Comparison of ENCODE assay signal across 20 cellular contexts in genomic region chr17:21183468-21183867, GRCh38. TPM values are rescaled to one million over a fixed set of nuclear protein-coding genes. Genes with fewer than 3 reads are reported as not detected.
DNase-seq lines count a peak whose midpoint lies in the region; ATAC-seq, FAIRE-seq and TF ChIP-seq lines count a peak whose summit lies in the region.
"Had no signal": no experiment of that assay in that cellular context is flagged by ENCODE, and none has a peak within 500 bp of the region (broad histone marks: within the 10 kb centered on the region; RNA-seq: fewer than 3 reads in every experiment).

No MANE protein-coding gene starts in this region.

- H3K36me3 ChIP-seq in HepG2 (replicated peaks in 1 of 2; ENCODE audit: control insufficient read depth in 1 of 2, insufficient read depth in 2 of 2, low read length in 2 of 2) (peaks cover 6 to 31% of the 10 kb centered on the region in 2 experiments; a peak in 4 of 5 replicates), OCI-LY7 (ENCODE audit: insufficient read depth, low read length) (peaks cover 4% of the 10 kb centered on the region; the same call in 1 of the 2 replicates), lower lobe of right lung (peaks cover 38% of the 10 kb centered on the region)
- H3K36me3 ChIP-seq: BE2C, MG63 had no signal

- no peaks in the 10 kb centered on the region for H3K4me1 Mint-ChIP-seq in stimulated activated naive CD8-positive, alpha-beta T cell treated with anti-CD3 and anti-CD28 coated beads, Interleukin-15, amount 100 ng/mL, for 72 hours
- H3K4me1 Mint-ChIP-seq in activated T-helper 17 cell treated with anti-CD3 and anti-CD28 coated beads, Interleukin-2, amount 50 U/mL, for 72 hours = no peaks in the 10 kb centered on the region
- H3K4me1 Mint-ChIP-seq in type B pancreatic cell (ENCODE audit: unreplicated experiment) (no peaks in the 10 kb centered on the region), natural killer cell (peaks cover 0 to 6% of the 10 kb centered on the region in 2 donors)

- H3K79me2 ChIP-seq in HepG2 (ENCODE audit: insufficient read depth, low read length) (no peaks in the 10 kb centered on the region), OCI-LY7 (ENCODE audit: insufficient read depth, low read depth, low read length) (no peaks in the 10 kb centered on the region)

- H3K4me2 ChIP-seq in HepG2 (ENCODE audit: low read depth, low read length) (no peak overlapping the region), OCI-LY7 (ENCODE audit: low read length) (no peak overlapping the region)

- no peak for TF ChIP-seq POLR2A in HepG2 (IDR thresholded peaks at IDR 0.05; ENCODE audit: insufficient read depth in 1 of 2, low read depth in 2 of 2, low read length in 2 of 2)

- ATAC-seq in stimulated activated naive CD8-positive, alpha-beta T cell treated with anti-CD3 and anti-CD28 coated beads, Interleukin-15, amount 100 ng/mL, for 72 hours = no peak
- no peak for ATAC-seq in stimulated activated naive CD8-positive, alpha-beta T cell treated with anti-CD3 and anti-CD28 coated beads, Interleukin-15, Interleukin-2, amounts not matched to agents 100 U/mL and 50 U/mL, for 24 hours
- no peak for ATAC-seq in activated T-helper 17 cell treated with anti-CD3 and anti-CD28 coated beads, Interleukin-2, amount 50 U/mL, for 72 hours (replicated peaks)
- ATAC-seq in HepG2 = peak; percentile 69
- ATAC-seq in lower lobe of right lung = no peak
- ATAC-seq in natural killer cell = no peak

- H3K27me3 ChIP-seq in HepG2 (ENCODE audit: control insufficient read depth in 1 of 2, insufficient read depth in 2 of 2, low read length in 2 of 2) (no peaks in the 10 kb centered on the region), lower lobe of right lung (ENCODE audit: low read depth) (no peaks in the 10 kb centered on the region)
- H3K27me3 ChIP-seq: BE2C, MG63 had no signal

- WGBS in HepG2 (ENCODE audit: low lambda C conversion rate) = 40% methylated on average over 5 of the region's 5 CpGs

- H4K20me1 ChIP-seq in HepG2 (ENCODE audit: insufficient read depth, low read length) (no peaks in the 10 kb centered on the region), OCI-LY7 (ENCODE audit: insufficient read depth, low read length) (no peaks in the 10 kb centered on the region)

- H3K9me3 ChIP-seq in HepG2 (ENCODE audit: low read length) = no peaks in the 10 kb centered on the region
- no peaks in the 10 kb centered on the region for H3K9me3 ChIP-seq in OCI-LY7 (ENCODE audit: low read length)
- no peaks in the 10 kb centered on the region for H3K9me3 ChIP-seq in lower lobe of right lung
- H3K9me3 ChIP-seq: BE2C, MG63 had no signal

- CTCF ChIA-PET in HepG2 (lab: Yijun Ruan, JAX; ENCODE audit: low intra/inter-chr PET ratio, low total read pairs) (no interaction called here), OCI-LY7 (lab: Charles Lee; ENCODE audit: unreplicated experiment) (no interaction called here)

- no peak for TF ChIP-seq RAD21 in HepG2 (CRISPR knock-in tag; IDR thresholded peaks at IDR 0.05)

- intact Hi-C loops in HepG2 (cut with micrococcal nuclease; ENCODE audit: unreplicated experiment) = no loop called here
- intact Hi-C loops in OCI-LY7 (cut with micrococcal nuclease; ENCODE audit: unreplicated experiment) = no loop called here
- intact Hi-C loops in lower lobe of right lung (cut with DNase I) = no loop called here
- intact Hi-C loops in natural killer cell (cut with micrococcal nuclease) = no loop called here

- peak; percentile 85 for FAIRE-seq in HepG2 (lab: Jason Lieb, UNC)
- FAIRE-seq: RCC 7860 had no signal

- H3K27ac Mint-ChIP-seq in stimulated activated naive CD8-positive, alpha-beta T cell treated with anti-CD3 and anti-CD28 coated beads, Interleukin-15, amount 100 ng/mL, for 72 hours = peak overlapping the region; percentile 3 to 75
- H3K27ac Mint-ChIP-seq in activated T-helper 17 cell treated with anti-CD3 and anti-CD28 coated beads, Interleukin-2, amount 50 U/mL, for 72 hours = peak overlapping the region; percentile 18
- H3K27ac Mint-ChIP-seq in type B pancreatic cell (no peak overlapping the region), natural killer cell (no peak overlapping the region)
- H3K27ac Mint-ChIP-seq: CD4-positive, alpha-beta T cell had no signal

- H3K9ac ChIP-seq in HepG2 (ENCODE audit: insufficient read depth, low read depth, low read length) = no peak overlapping the region

- H2AFZ ChIP-seq in HepG2 (ENCODE audit: low read length) (no peak overlapping the region), OCI-LY7 (ENCODE audit: low read length) (no peak overlapping the region)

- no peaks in the 10 kb centered on the region for H3K9me2 ChIP-seq in OCI-LY7 (ENCODE audit: insufficient read depth, low read length)

- no peak for TF ChIP-seq CTCF in HepG2 (CRISPR knock-in tag; IDR thresholded peaks at IDR 0.05)
- TF ChIP-seq CTCF in OCI-LY7 (conservative IDR thresholded peaks at IDR 0.05; ENCODE audit: low read length) = no peak
- TF ChIP-seq CTCF in lower lobe of right lung (IDR thresholded peaks at IDR 0.05) = no peak
- TF ChIP-seq CTCF in type B pancreatic cell (conservative IDR thresholded peaks at IDR 0.05) = no peak
- no peak for TF ChIP-seq CTCF in natural killer cell (IDR thresholded peaks at IDR 0.05)

- no peaks in the 10 kb centered on the region for H3K27me3 Mint-ChIP-seq in stimulated activated naive CD8-positive, alpha-beta T cell treated with anti-CD3 and anti-CD28 coated beads, Interleukin-15, amount 100 ng/mL, for 72 hours
- H3K27me3 Mint-ChIP-seq in activated T-helper 17 cell treated with anti-CD3 and anti-CD28 coated beads, Interleukin-2, amount 50 U/mL, for 72 hours = no peaks in the 10 kb centered on the region
- H3K27me3 Mint-ChIP-seq in type B pancreatic cell (no peaks in the 10 kb centered on the region), natural killer cell (ENCODE audit: low read depth in 2 of 2) (no peaks in the 10 kb centered on the region)
- H3K27me3 Mint-ChIP-seq: CD4-positive, alpha-beta T cell had no signal

- H3K4me1 ChIP-seq in HepG2 (ENCODE audit: insufficient read depth, low read length) (peaks cover 9% of the 10 kb centered on the region), OCI-LY7 (ENCODE audit: insufficient read depth, low read length, poor library complexity, severe bottlenecking) (no peaks in the 10 kb centered on the region), lower lobe of right lung (peaks cover 10% of the 10 kb centered on the region)
- H3K4me1 ChIP-seq: BE2C had no signal

- no peak for DNase-seq in stimulated activated naive CD8-positive, alpha-beta T cell treated with anti-CD3 and anti-CD28 coated beads, Interleukin-15, amount 100 ng/mL, for 72 hours
- no peak for DNase-seq in stimulated activated naive CD8-positive, alpha-beta T cell treated with anti-CD3 and anti-CD28 coated beads, Interleukin-15, Interleukin-2, amounts not matched to agents 100 U/mL and 50 U/mL, for 24 hours
- DNase-seq in HepG2 (ENCODE audit: low spot score) (peak; percentile 50), OCI-LY7 (ENCODE audit: low spot score) (no peak), lower lobe of right lung (no peak), type B pancreatic cell (ENCODE audit: extremely low spot score, unreplicated experiment) (no peak), natural killer cell (no peak)
- DNase-seq: BE2C; CD4-positive, alpha-beta T cell; DMS79 treated with DMSO at 0.1 percent for 48 hours; Karpas-422; MG63; NCI-H1048; NCI-H1436; NCI-H2081; NCI-H446 treated with DMSO at 0.1 percent for 48 hours; NCI-H69; Right ventricle myocardium superior had no signal

- TF ChIP-seq EP300 in HepG2 (IDR thresholded peaks at IDR 0.05; ENCODE audit: low read depth in 2 of 2, low read length in 2 of 2) (no peak), HepG2 (CRISPR knock-in tag; IDR thresholded peaks at IDR 0.05; ENCODE audit: borderline replicate concordance) (no peak)

- H3K27ac ChIP-seq in HepG2 (ENCODE audit: extremely low read length, insufficient read depth, low read length) (no peak overlapping the region), OCI-LY7 (ENCODE audit: low read depth, low read length, poor library complexity, severe bottlenecking) (no peak overlapping the region), lower lobe of right lung (no peak overlapping the region)

- no TSS peak for BruUV-seq in HepG2 (replicated peaks; lab: Mats Ljungman, UMichigan)
- no TSS peak for BruUV-seq in OCI-LY7 (replicated peaks; lab: Mats Ljungman, UMichigan)

- H3K9me3 Mint-ChIP-seq in stimulated activated naive CD8-positive, alpha-beta T cell treated with anti-CD3 and anti-CD28 coated beads, Interleukin-15, amount 100 ng/mL, for 72 hours = no peaks in the 10 kb centered on the region
- H3K9me3 Mint-ChIP-seq in activated T-helper 17 cell treated with anti-CD3 and anti-CD28 coated beads, Interleukin-2, amount 50 U/mL, for 72 hours = no peaks in the 10 kb centered on the region
- H3K9me3 Mint-ChIP-seq in type B pancreatic cell = no peaks in the 10 kb centered on the region
- H3K9me3 Mint-ChIP-seq in natural killer cell = no peaks in the 10 kb centered on the region
- H3K9me3 Mint-ChIP-seq: CD4-positive, alpha-beta T cell had no signal

- POLR2A ChIA-PET in HepG2 (lab: Yijun Ruan, JAX) (interaction anchor here (0.6 kb wide), 1 partner anchor 96 kb away, joined by 4 read pairs; no protein-coding TSS in a partner anchor), OCI-LY7 (lab: Charles Lee) (interaction anchor here (0.6 to 0.7 kb wide), 4 partner anchors 29 to 354 kb away, joined by 3 to 6 read pairs (median 3); no protein-coding TSS in a partner anchor)

- H3K4me3 ChIP-seq in HepG2 (replicated peaks in 1 of 3; ENCODE audit: insufficient read depth in 1 of 3, low read depth in 2 of 3, low read length in 3 of 3) (no peak overlapping the region), OCI-LY7 (ENCODE audit: low read depth, low read length, poor library complexity, severe bottlenecking) (no peak overlapping the region), lower lobe of right lung (no peak overlapping the region)
- H3K4me3 ChIP-seq: MG63 had no signal

- no peak overlapping the region for H3K4me3 Mint-ChIP-seq in stimulated activated naive CD8-positive, alpha-beta T cell treated with anti-CD3 and anti-CD28 coated beads, Interleukin-15, amount 100 ng/mL, for 72 hours
- no peak overlapping the region for H3K4me3 Mint-ChIP-seq in activated T-helper 17 cell treated with anti-CD3 and anti-CD28 coated beads, Interleukin-2, amount 50 U/mL, for 72 hours
- no peak overlapping the region for H3K4me3 Mint-ChIP-seq in type B pancreatic cell
- no peak overlapping the region for H3K4me3 Mint-ChIP-seq in natural killer cell
- H3K4me3 Mint-ChIP-seq: CD4-positive, alpha-beta T cell had no signal

- H3K36me3 Mint-ChIP-seq in activated T-helper 17 cell treated with anti-CD3 and anti-CD28 coated beads, Interleukin-2, amount 50 U/mL, for 72 hours (ENCODE audit: low read depth) = peaks cover 27% of the 10 kb centered on the region
- peaks cover 18% of the 10 kb centered on the region for H3K36me3 Mint-ChIP-seq in type B pancreatic cell
- H3K36me3 Mint-ChIP-seq in natural killer cell = peaks cover 16% of the 10 kb centered on the region

- in situ Hi-C loops in HepG2 (cut with HindIII; ENCODE audit: extremely low pct_ligation_motif_present, low pct_unique_long_range_greater_than_20kb) = no loop called here

RNA-seq across cellular contexts. Expression of gene TMEM11, which starts 30.5 kb away (rescaled TPM):
- total RNA-seq in activated T-helper 17 cell treated with anti-CD3 and anti-CD28 coated beads, Interleukin-2, amount 50 U/mL, for 72 hours = 10 to 100 TPM; 14.3 to 28.5 TPM
- total RNA-seq in HepG2 (2016; rRNA removed; fragmentation: Illumina TruSeq; extraction: Trizol) = 18.7 and 21.3 TPM in 2 replicates
- total RNA-seq in HepG2 (2016; cell fraction: cytosol; rRNA removed; fragmentation: Illumina TruSeq; extraction: Trizol; ENCODE audit: low read depth) = 9.9 and 11.5 TPM in 2 replicates
- total RNA-seq in HepG2 (2016; cell fraction: insoluble cytoplasmic fraction; rRNA removed; fragmentation: Illumina TruSeq; extraction: Trizol) = 20.7 and 24.9 TPM in 2 replicates
- 17.5 and 20.5 TPM in 2 replicates for total RNA-seq in HepG2 (2016; cell fraction: membrane; rRNA removed; fragmentation: Illumina TruSeq; extraction: Trizol)
- 9.0 and 12.7 TPM in 2 replicates for total RNA-seq in HepG2 (2016; cell fraction: nucleus; rRNA removed; fragmentation: Illumina TruSeq; extraction: Trizol)
- polyA plus RNA-seq in HepG2 (2011; rRNA removed) = 32.0 and 35.0 TPM in 2 replicates
- 31.7 and 43.1 TPM in 2 replicates for polyA plus RNA-seq in HepG2 (2011; cell fraction: cytosol; rRNA removed)
- 16.5 and 21.3 TPM in 2 replicates for polyA plus RNA-seq in HepG2 (2011; cell fraction: nucleus; rRNA removed)
- polyA plus RNA-seq in HepG2 (2012) = 13.9 and 16.5 TPM in 2 replicates
- 13.0 and 15.6 TPM in 2 replicates for polyA plus RNA-seq in HepG2 (2016; cell fraction: cytosol; fragmentation: Illumina TruSeq; extraction: Trizol; ENCODE audit: low read depth)
- 37.7 and 39.9 TPM in 2 replicates for polyA plus RNA-seq in HepG2 (2016; cell fraction: insoluble cytoplasmic fraction; fragmentation: Illumina TruSeq; extraction: Trizol; ENCODE audit: low read depth)
- polyA plus RNA-seq in HepG2 (2016; cell fraction: membrane; fragmentation: Illumina TruSeq; extraction: Trizol; ENCODE audit: low read depth) = 19.7 and 22.0 TPM in 2 replicates
- polyA plus RNA-seq in HepG2 (2016; cell fraction: nucleus; fragmentation: Illumina TruSeq; extraction: Trizol; ENCODE audit: insufficient read depth, low read depth) = 23.0 and 24.2 TPM in 2 replicates
- 49.2 and 83.5 TPM in 2 replicates for polyA minus RNA-seq in HepG2 (2011; rRNA and poly(A)+ RNA removed; ENCODE audit: low replicate concordance)
- 17.7 and 20.0 TPM in 2 replicates for polyA minus RNA-seq in HepG2 (2011; cell fraction: cytosol; rRNA and poly(A)+ RNA removed)
- 18.2 and 22.5 TPM in 2 replicates for polyA minus RNA-seq in HepG2 (2011; cell fraction: nucleus; rRNA and poly(A)+ RNA removed)
- total RNA-seq in OCI-LY7 (2014; rRNA removed; shearing (Covaris generic)) = 26.8 and 27.3 TPM in 2 replicates
- 32.7 and 34.0 TPM in 2 replicates for total RNA-seq in OCI-LY7 (2022)
- 20.2 TPM for total RNA-seq in lower lobe of right lung
- 28.4 and 33.4 TPM in 2 replicates for total RNA-seq in type B pancreatic cell (ENCODE audit: low replicate concordance)
- 10 to 100 TPM; 18.4 to 27.0 (median 18.6) TPM for total RNA-seq in natural killer cell

RNA-seq across cellular contexts. Expression of gene DHRS7B, which starts 56.7 kb away (rescaled TPM):
- 10 to 100 TPM in 1 of 2 donors, 1 to 10 TPM in 1; 7.3 to 16.9 TPM for total RNA-seq in activated T-helper 17 cell treated with anti-CD3 and anti-CD28 coated beads, Interleukin-2, amount 50 U/mL, for 72 hours
- total RNA-seq in HepG2 (2016; rRNA removed; fragmentation: Illumina TruSeq; extraction: Trizol) (24.3 and 35.8 TPM in 2 replicates), OCI-LY7 (2022) (15.8 and 16.5 TPM in 2 replicates), lower lobe of right lung (20.9 TPM), type B pancreatic cell (ENCODE audit: low replicate concordance) (17.5 and 24.5 TPM in 2 replicates), natural killer cell (10 to 100 TPM; 10.3 to 13.4 (median 11.5) TPM)
- total RNA-seq in HepG2 (2016; cell fraction: cytosol; rRNA removed; fragmentation: Illumina TruSeq; extraction: Trizol; ENCODE audit: low read depth) = 7.6 and 9.8 TPM in 2 replicates
- 24.4 and 36.0 TPM in 2 replicates for total RNA-seq in HepG2 (2016; cell fraction: insoluble cytoplasmic fraction; rRNA removed; fragmentation: Illumina TruSeq; extraction: Trizol)
- 13.4 and 15.9 TPM in 2 replicates for total RNA-seq in HepG2 (2016; cell fraction: membrane; rRNA removed; fragmentation: Illumina TruSeq; extraction: Trizol)
- total RNA-seq in HepG2 (2016; cell fraction: nucleus; rRNA removed; fragmentation: Illumina TruSeq; extraction: Trizol) = 20.1 and 30.9 TPM in 2 replicates
- polyA plus RNA-seq in HepG2 (2011; rRNA removed) = 20.0 TPM in 2 replicates
- polyA plus RNA-seq in HepG2 (2011; cell fraction: cytosol; rRNA removed) = 29.5 and 34.2 TPM in 2 replicates
- polyA plus RNA-seq in HepG2 (2011; cell fraction: nucleus; rRNA removed) = 11.5 and 13.2 TPM in 2 replicates
- polyA plus RNA-seq in HepG2 (2012) = 14.5 and 16.7 TPM in 2 replicates
- polyA plus RNA-seq in HepG2 (2016; cell fraction: cytosol; fragmentation: Illumina TruSeq; extraction: Trizol; ENCODE audit: low read depth) = 6.8 and 7.5 TPM in 2 replicates
- 15.5 and 21.7 TPM in 2 replicates for polyA plus RNA-seq in HepG2 (2016; cell fraction: insoluble cytoplasmic fraction; fragmentation: Illumina TruSeq; extraction: Trizol; ENCODE audit: low read depth)
- 9.3 and 10.7 TPM in 2 replicates for polyA plus RNA-seq in HepG2 (2016; cell fraction: membrane; fragmentation: Illumina TruSeq; extraction: Trizol; ENCODE audit: low read depth)
- 32.6 and 37.8 TPM in 2 replicates for polyA plus RNA-seq in HepG2 (2016; cell fraction: nucleus; fragmentation: Illumina TruSeq; extraction: Trizol; ENCODE audit: insufficient read depth, low read depth)
- polyA minus RNA-seq in HepG2 (2011; rRNA and poly(A)+ RNA removed; ENCODE audit: low replicate concordance) = 57.3 and 60.6 TPM in 2 replicates
- 9.6 and 11.4 TPM in 2 replicates for polyA minus RNA-seq in HepG2 (2011; cell fraction: cytosol; rRNA and poly(A)+ RNA removed)
- polyA minus RNA-seq in HepG2 (2011; cell fraction: nucleus; rRNA and poly(A)+ RNA removed) = 9.2 and 9.7 TPM in 2 replicates
- 11.6 and 16.0 TPM in 2 replicates for total RNA-seq in OCI-LY7 (2014; rRNA removed; shearing (Covaris generic))

Comparison
In these comparisons a context has a peak if more than half of its experiments do, and no peak if none do; other contexts are left out.
1. H3K27ac Mint-ChIP-seq: peak in stimulated activated naive CD8-positive, alpha-beta T cell treated with anti-CD3 and anti-CD28 coated beads, Interleukin-15, amount 100 ng/mL, for 72 hours (2 of 2) and activated T-helper 17 cell treated with anti-CD3 and anti-CD28 coated beads, Interleukin-2, amount 50 U/mL, for 72 hours (single experiment); none in type B pancreatic cell (single experiment) and natural killer cell (0 of 2).